27 cellular contexts compared by ENCODE assay signal in the genomic region with DNA sequence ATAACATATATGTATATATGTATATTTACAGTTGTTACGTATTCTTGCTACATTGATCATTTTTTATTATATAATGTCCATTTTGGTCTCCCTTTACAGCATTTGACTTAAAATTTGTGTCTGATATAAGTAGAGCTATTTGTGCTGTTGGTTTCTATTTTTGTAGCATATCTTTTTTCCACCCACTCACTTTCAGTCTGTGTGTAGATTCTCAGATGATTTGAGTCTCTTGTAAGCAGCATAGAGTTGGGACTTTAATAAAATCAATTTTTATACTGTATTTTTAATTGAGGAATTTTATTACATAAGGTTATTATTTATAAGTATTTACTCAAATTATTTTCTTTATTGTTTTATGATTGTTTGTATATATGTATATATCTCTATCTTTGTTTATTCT.
"Had no signal": no experiment of that assay in that cellular context is flagged by ENCODE, and none has a peak within 500 bp of the region (broad histone marks: within the 10 kb centered on the region; RNA-seq: fewer than 3 reads in every experiment).

No MANE protein-coding gene starts in this region.

- H3K36me3 ChIP-seq: ascending aorta, cardiac muscle cell had no signal

- H2AFZ ChIP-seq: PC-9 had no signal

- H3K4me1 ChIP-seq: ascending aorta had no signal

- FAIRE-seq: RCC 7860 had no signal

- H3K9ac ChIP-seq: KMS-11 had no signal

- H3K4me2 ChIP-seq: KMS-11, PC-9 had no signal

- DNase-seq: activated CD4-positive, alpha-beta T cell treated with anti-CD3 and anti-CD28 coated beads for 36 hours; activated CD4-positive, alpha-beta T cell treated with anti-CD3 and anti-CD28 coated beads, Interleukin-2, amount 10 ng/mL, durations not matched to agents 7 days and 5 days; activated CD4-positive, alpha-beta T cell treated with anti-CD3 and anti-CD28 coated beads, Interleukin-2, amount 50 U/mL, for 48 hours; activated CD8-positive, alpha-beta T cell treated with anti-CD3 and anti-CD28 coated beads, Interleukin-2, amount 10 ng/mL, durations not matched to agents 7 days and 5 days; activated gamma-delta T cell; activated naive CD4-positive, alpha-beta T cell treated with Interleukin-2 at 50 U/mL for 16 hours; activated naive CD8-positive, alpha-beta T cell treated with anti-CD3 and anti-CD28 coated beads, Interleukin-2, amount 10 ng/mL, durations not matched to agents 7 days and 5 days; activated T-cell treated with anti-CD3 and anti-CD28 coated beads, Interleukin-2, amount 50 U/mL, for 24 hours; amygdala; MM.1S; NCI-H1092 treated with DMSO at 0.1 percent for 48 hours; NCI-H1417; NCI-H146; NCI-H187; NCI-H2029 treated with DMSO at 0.1 percent for 48 hours; NCI-H2107; NCI-H2171; NCI-H510A; NCI-H526; NCI-H748 treated with DMSO at 0.1 percent for 48 hours; NK-92 treated with Interleukin-12 subunit alpha and Interleukin-12 subunit beta, amount 100 ng/mL, for 24 hours; PC-9; Right ventricle myocardium superior had no signal

- H3K9me3 ChIP-seq: ascending aorta had no signal

- H3K27ac ChIP-seq: ascending aorta, cardiac muscle cell, KMS-11, PC-9 had no signal

- H3K4me3 ChIP-seq: ascending aorta, cardiac muscle cell, PC-9 had no signal

- H3K27me3 ChIP-seq: ascending aorta, cardiac muscle cell had no signal
